ENCODE assay signal across 15 cellular contexts in genomic region chr18:62745089-62745751, GRCh38. TPM values are rescaled to one million over a fixed set of nuclear protein-coding genes. Genes with fewer than 3 reads are reported as not detected.
DNase-seq lines count a peak whose midpoint lies in the region; ATAC-seq and TF ChIP-seq lines count a peak whose summit lies in the region.
"Had no signal": no experiment of that assay in that cellular context is flagged by ENCODE, and none has a peak within 500 bp of the region (broad histone marks: within the 10 kb centered on the region; RNA-seq: fewer than 3 reads in every experiment).

No MANE protein-coding gene starts in this region.

- H3K18ac ChIP-seq in mesendoderm (ENCODE audit: low read length), result no peak overlapping the region

- no peak overlapping the region for H3K4me2 ChIP-seq in mesendoderm (ENCODE audit: low read length)

- no peaks in the 10 kb centered on the region for H3K27me3 ChIP-seq in endodermal cell (ENCODE audit: control insufficient read depth, insufficient read depth, low read length, poor library complexity, severe bottlenecking)
- no peaks in the 10 kb centered on the region for H3K27me3 ChIP-seq in transverse colon
- no peaks in the 10 kb centered on the region for H3K27me3 ChIP-seq in mesendoderm (ENCODE audit: insufficient read depth, low read length, poor library complexity)

- peak; percentile 44 for ATAC-seq in HG02588 (IDR thresholded peaks at IDR 0.05; ENCODE audit: unreplicated experiment)
- ATAC-seq in stimulated activated effector memory CD8-positive, alpha-beta T cell treated with anti-CD3 and anti-CD28 coated beads, Interleukin-12 subunit alpha, Interleukin-12 subunit beta, amount 100 ng/mL, for 72 hours, result peak; percentile 60
- ATAC-seq in HG02571 (IDR thresholded peaks at IDR 0.05; ENCODE audit: unreplicated experiment), result no peak

- H3K27me3 Mint-ChIP-seq in endodermal cell (ENCODE audit: insufficient read depth), result no peaks in the 10 kb centered on the region

- H3K36me3 ChIP-seq in endodermal cell (ENCODE audit: control insufficient read depth, insufficient read depth, low read length), result no peaks in the 10 kb centered on the region
- no peaks in the 10 kb centered on the region for H3K36me3 ChIP-seq in transverse colon
- H3K36me3 ChIP-seq in mesendoderm (ENCODE audit: control insufficient read depth, insufficient read depth, low read length), result no peaks in the 10 kb centered on the region

- H3K79me1 ChIP-seq in mesendoderm (ENCODE audit: low read length), result peaks cover 4% of the 10 kb centered on the region

- H3K23ac ChIP-seq in mesendoderm (ENCODE audit: low read length), result no peak overlapping the region

- no peak overlapping the region for H3K4me3 Mint-ChIP-seq in endodermal cell
- H3K4me3 Mint-ChIP-seq in stimulated activated effector memory CD8-positive, alpha-beta T cell treated with anti-CD3 and anti-CD28 coated beads, Interleukin-12 subunit alpha, Interleukin-12 subunit beta, amount 100 ng/mL, for 72 hours, result no peak overlapping the region
- H3K4me3 Mint-ChIP-seq: CD14-positive monocyte, HFFc6 had no signal

- H3K4me1 ChIP-seq in endodermal cell (ENCODE audit: control insufficient read depth, insufficient read depth, low read length), result peaks cover 6% of the 10 kb centered on the region
- peaks cover 6 to 62% (median 46%) of the 10 kb centered on the region in 4 donors for H3K4me1 ChIP-seq in transverse colon
- peaks cover 11% of the 10 kb centered on the region for H3K4me1 ChIP-seq in mesendoderm (ENCODE audit: control insufficient read depth, low read depth, low read length)

- 0 out of 2 replicates have a peak, but pooled peaks have one; percentile 4 for TF ChIP-seq CTCF in C4-2B (conservative IDR thresholded peaks at IDR 0.05)
- TF ChIP-seq CTCF in endodermal cell (conservative IDR thresholded peaks at IDR 0.05), result peak; percentile 13
- TF ChIP-seq CTCF in transverse colon (IDR thresholded peaks at IDR 0.05), result no peak

- no peak overlapping the region for H2BK15ac ChIP-seq in mesendoderm (replicated peaks; ENCODE audit: low read depth)

- no peaks in the 10 kb centered on the region for H3K36me3 Mint-ChIP-seq in endodermal cell (ENCODE audit: low read depth)
- H3K36me3 Mint-ChIP-seq in stimulated activated effector memory CD8-positive, alpha-beta T cell treated with anti-CD3 and anti-CD28 coated beads, Interleukin-12 subunit alpha, Interleukin-12 subunit beta, amount 100 ng/mL, for 72 hours, result no peaks in the 10 kb centered on the region

- H3K4ac ChIP-seq in mesendoderm (ENCODE audit: low read depth, low read length), result no peak overlapping the region

- no peak for TF ChIP-seq POLR2A in transverse colon (IDR thresholded peaks at IDR 0.05)

- peaks cover 28% of the 10 kb centered on the region for H3K4me1 Mint-ChIP-seq in endodermal cell
- H3K4me1 Mint-ChIP-seq in stimulated activated effector memory CD8-positive, alpha-beta T cell treated with anti-CD3 and anti-CD28 coated beads, Interleukin-12 subunit alpha, Interleukin-12 subunit beta, amount 100 ng/mL, for 72 hours, result peaks cover 14% of the 10 kb centered on the region

- H3K9me3 ChIP-seq in endodermal cell (ENCODE audit: control insufficient read depth, low read length), result no peaks in the 10 kb centered on the region
- no peaks in the 10 kb centered on the region for H3K9me3 ChIP-seq in transverse colon

- no peak overlapping the region for H3K56ac ChIP-seq in mesendoderm (ENCODE audit: low read length)

- H3K9ac ChIP-seq in endodermal cell (ENCODE audit: extremely low read depth, low read length, poor library complexity, severe bottlenecking), result no peak overlapping the region
- H3K9ac ChIP-seq in mesendoderm (ENCODE audit: low read length), result no peak overlapping the region

- H3K4me3 ChIP-seq in endodermal cell (ENCODE audit: low read length) (no peak overlapping the region), transverse colon (no peak overlapping the region), mesendoderm (ENCODE audit: low read length) (no peak overlapping the region)

- in situ Hi-C loops in transverse colon (cut with MboI; ENCODE audit: low pct_ligation_motif_present in 1 of 4, low pct_unique_long_range_greater_than_20kb in 1 of 4, low sequenced_read_pairs in 3 of 4), result no loop called here

- WGBS in endodermal cell (ENCODE audit: insufficient coverage in 1 of 2, insufficient read length in 1 of 2), 2 experiments, result 100% methylated on average over 1 of the region's 3 CpGs; no CpG with 5 or more reads in 1 of the 2 experiments
- WGBS in transverse colon (ENCODE audit: low coverage in 1 of 2), 2 donors, result 59% methylated on average over 3 of the region's 3 CpGs
- 100% methylated on average over 1 of the region's 3 CpGs for WGBS in mesendoderm (ENCODE audit: extremely low coverage, insufficient coverage, low lambda C conversion rate)

- no peak for DNase-seq in endodermal cell
- DNase-seq in stimulated activated effector memory CD8-positive, alpha-beta T cell treated with anti-CD3 and anti-CD28 coated beads, Interleukin-12 subunit alpha, Interleukin-12 subunit beta, amount 100 ng/mL, for 72 hours (ENCODE audit: low spot score in 2 of 2), result no peak
- DNase-seq in transverse colon, result no peak
- no peak for DNase-seq in mesendoderm
- DNase-seq: DND-41, HFFc6, NCI-H1105 treated with DMSO at 0.1 percent for 48 hours, NCI-H1694 treated with DMSO at 0.1 percent for 48 hours, NCI-H510A, NCI-H774, Right ventricle myocardium superior had no signal

- intact Hi-C loops in transverse colon (cut with DNase I; ENCODE audit: low total_unique reads), result no loop called here

- no peak overlapping the region for H2AK5ac ChIP-seq in mesendoderm (ENCODE audit: low read length)

- TF ChIP-seq EP300 in transverse colon (IDR thresholded peaks at IDR 0.05; ENCODE audit: low read depth), result no peak

- H3K27ac Mint-ChIP-seq in endodermal cell, result no peak overlapping the region
- H3K27ac Mint-ChIP-seq in stimulated activated effector memory CD8-positive, alpha-beta T cell treated with anti-CD3 and anti-CD28 coated beads, Interleukin-12 subunit alpha, Interleukin-12 subunit beta, amount 100 ng/mL, for 72 hours, result no peak overlapping the region
- H3K27ac Mint-ChIP-seq: CD14-positive monocyte had no signal

- no peaks in the 10 kb centered on the region for H3K9me3 Mint-ChIP-seq in endodermal cell
- no peaks in the 10 kb centered on the region for H3K9me3 Mint-ChIP-seq in stimulated activated effector memory CD8-positive, alpha-beta T cell treated with anti-CD3 and anti-CD28 coated beads, Interleukin-12 subunit alpha, Interleukin-12 subunit beta, amount 100 ng/mL, for 72 hours
- H3K9me3 Mint-ChIP-seq: HFFc6 had no signal

- no peak overlapping the region for H2BK5ac ChIP-seq in mesendoderm (ENCODE audit: low read length)

- H3K79me2 ChIP-seq in mesendoderm (ENCODE audit: control insufficient read depth, insufficient read depth, low read length), result peaks cover 64% of the 10 kb centered on the region

- no peak overlapping the region for H4K8ac ChIP-seq in mesendoderm (ENCODE audit: low read depth, low read length)

- no peak overlapping the region for H2BK120ac ChIP-seq in mesendoderm (ENCODE audit: low read depth, low read length)

- no peak overlapping the region for H4K5ac ChIP-seq in mesendoderm (ENCODE audit: low read length)

- H3K27ac ChIP-seq in C4-2B (no peak overlapping the region), endodermal cell (ENCODE audit: low read depth, low read length) (no peak overlapping the region), transverse colon (peak overlapping the region in 2 of 4 donors; percentile 34 to 40), mesendoderm (ENCODE audit: low read depth, low read length) (no peak overlapping the region)

RNA-seq across cellular contexts. Expression of gene PHLPP1, which starts 29.9 kb away (rescaled TPM):
- 10 to 100 TPM; 19.8 to 28.1 TPM for total RNA-seq in endodermal cell
- 18.1 TPM for polyA plus RNA-seq in endodermal cell (2013, experiment 1 of 2)
- polyA plus RNA-seq in endodermal cell (2013, experiment 2 of 2), result 16.0 TPM
- 10 to 100 TPM; 17.7 to 29.5 (median 25.5) TPM for total RNA-seq in transverse colon
- polyA plus RNA-seq in mesendoderm (2013, experiment 1 of 2), result 17.3 TPM
- 16.1 TPM for polyA plus RNA-seq in mesendoderm (2013, experiment 2 of 2)

Comparison
In these comparisons a context has a peak if more than half of its experiments do, and no peak if none do; other contexts are left out.
1. CTCF ChIP-seq: peak in C4-2B (single experiment) and endodermal cell (single experiment); none in transverse colon (0 of 5).